In genomic region chr11:119970566-119970965, GRCh38 we compare ENCODE assay signal across 13 cellular contexts.
DNase-seq lines count a peak whose midpoint lies in the region; TF ChIP-seq lines count a peak whose summit lies in the region.
"Had no signal": no experiment of that assay in that cellular context is flagged by ENCODE, and none has a peak within 500 bp of the region (broad histone marks: within the 10 kb centered on the region; RNA-seq: fewer than 3 reads in every experiment).

No MANE protein-coding gene starts in this region.

- H3K4me1 Mint-ChIP-seq in activated naive CD4-positive, alpha-beta T cell treated with anti-CD3 and anti-CD28 coated beads, Interleukin-2, amount 10 ng/mL, durations not matched to agents 7 days and 5 days = no peaks in the 10 kb centered on the region
- peaks cover 27% of the 10 kb centered on the region for H3K4me1 Mint-ChIP-seq in nephron progenitor cell
- H3K4me1 Mint-ChIP-seq: CD8-positive, alpha-beta memory T cell had no signal

- no peaks in the 10 kb centered on the region for H3K36me3 Mint-ChIP-seq in activated naive CD4-positive, alpha-beta T cell treated with anti-CD3 and anti-CD28 coated beads, Interleukin-2, amount 10 ng/mL, durations not matched to agents 7 days and 5 days
- no peaks in the 10 kb centered on the region for H3K36me3 Mint-ChIP-seq in nephron progenitor cell (ENCODE audit: low read depth)
- H3K36me3 Mint-ChIP-seq: CD8-positive, alpha-beta memory T cell had no signal

- peaks cover 2% of the 10 kb centered on the region; the same call in 1 of the 2 replicates for H3K9me3 ChIP-seq in BE2C
- H3K9me3 ChIP-seq: BLaER1, Caco-2 had no signal

- H3K36me3 ChIP-seq in BE2C = no peaks in the 10 kb centered on the region
- H3K36me3 ChIP-seq: BLaER1 had no signal

- H3K4me1 ChIP-seq in BE2C = peaks cover 1% of the 10 kb centered on the region

- no peaks in the 10 kb centered on the region for H3K27me3 ChIP-seq in BE2C
- H3K27me3 ChIP-seq: BLaER1 had no signal

- CTCF ChIA-PET in activated naive CD4-positive, alpha-beta T cell treated with anti-CD3 and anti-CD28 coated beads, Interleukin-2, amount 10 ng/mL, durations not matched to agents 7 days and 5 days (lab: Charles Lee) = no interaction called here

- H3K27me3 Mint-ChIP-seq in activated naive CD4-positive, alpha-beta T cell treated with anti-CD3 and anti-CD28 coated beads, Interleukin-2, amount 10 ng/mL, durations not matched to agents 7 days and 5 days = peaks cover 8% of the 10 kb centered on the region
- peaks cover 19% of the 10 kb centered on the region for H3K27me3 Mint-ChIP-seq in nephron progenitor cell (ENCODE audit: low read depth, poor library complexity)

- H3K27ac Mint-ChIP-seq in activated naive CD4-positive, alpha-beta T cell treated with anti-CD3 and anti-CD28 coated beads, Interleukin-2, amount 10 ng/mL, durations not matched to agents 7 days and 5 days = peak overlapping the region; percentile 12
- H3K27ac Mint-ChIP-seq in nephron progenitor cell = no peak overlapping the region
- H3K27ac Mint-ChIP-seq: CD8-positive, alpha-beta memory T cell had no signal

- H3K4me3 ChIP-seq in BE2C (ENCODE audit: low read depth, low read length) = no peak overlapping the region
- H3K4me3 ChIP-seq: BLaER1 had no signal

- H3K4me3 Mint-ChIP-seq in activated naive CD4-positive, alpha-beta T cell treated with anti-CD3 and anti-CD28 coated beads, Interleukin-2, amount 10 ng/mL, durations not matched to agents 7 days and 5 days = no peak overlapping the region
- no peak overlapping the region for H3K4me3 Mint-ChIP-seq in nephron progenitor cell
- H3K4me3 Mint-ChIP-seq: CD8-positive, alpha-beta memory T cell had no signal

- DNase-seq in activated naive CD4-positive, alpha-beta T cell treated with anti-CD3 and anti-CD28 coated beads, Interleukin-2, amount 10 ng/mL, durations not matched to agents 7 days and 5 days = no peak
- DNase-seq in activated naive CD4-positive, alpha-beta T cell (lab: John Stamatoyannopoulos, UW) = no peak
- DNase-seq in nephron progenitor cell (peak; percentile 38), pons (ENCODE audit: low spot score) (peak; percentile 39), NOMO-1 treated with dmso at 0.1 percent for 144 hours (lab: John Stamatoyannopoulos, UW; ENCODE audit: unreplicated experiment) (no peak), BE2C (no peak), NCI-H1694 treated with DMSO at 0.1 percent for 48 hours (lab: John Stamatoyannopoulos, UW) (no peak)
- DNase-seq: CD8-positive, alpha-beta memory T cell; DND-41; H7; IMR-90 had no signal

- no peaks in the 10 kb centered on the region for H3K9me3 Mint-ChIP-seq in activated naive CD4-positive, alpha-beta T cell treated with anti-CD3 and anti-CD28 coated beads, Interleukin-2, amount 10 ng/mL, durations not matched to agents 7 days and 5 days
- H3K9me3 Mint-ChIP-seq in nephron progenitor cell = peaks cover 5% of the 10 kb centered on the region

- TF ChIP-seq CTCF in nephron progenitor cell (IDR thresholded peaks at IDR 0.05) = no peak
- TF ChIP-seq CTCF in BE2C (IDR thresholded peaks at IDR 0.05; ENCODE audit: low read depth, low read length) = no peak

Comparison
In these comparisons a context has a peak if more than half of its experiments do, and no peak if none do; other contexts are left out.
1. DNase-seq: peak in nephron progenitor cell (single experiment) and pons (single experiment); none in activated naive CD4-positive, alpha-beta T cell treated with anti-CD3 and anti-CD28 coated beads, Interleukin-2, amount 10 ng/mL, durations not matched to agents 7 days and 5 days (single experiment), activated naive CD4-positive, alpha-beta T cell (0 of 4), NOMO-1 treated with dmso at 0.1 percent for 144 hours (single experiment), BE2C (single experiment) and NCI-H1694 treated with DMSO at 0.1 percent for 48 hours (single experiment).